In genomic region chr5:176550275-176550831, GRCh38 we compare ENCODE assay signal across 16 cellular contexts. TPM values are rescaled to one million over a fixed set of nuclear protein-coding genes. Genes with fewer than 3 reads are reported as not detected.
DNase-seq lines count a peak whose midpoint lies in the region; ATAC-seq, FAIRE-seq and TF ChIP-seq lines count a peak whose summit lies in the region.
"Had no signal": no experiment of that assay in that cellular context is flagged by ENCODE, and none has a peak within 500 bp of the region (broad histone marks: within the 10 kb centered on the region; RNA-seq: fewer than 3 reads in every experiment).

No MANE protein-coding gene starts in this region.

- CTCF ChIA-PET in activated CD8-positive, alpha-beta T cell treated with anti-CD3 and anti-CD28 coated beads for 36 hours (lab: Charles Lee), result interaction anchor here (1.0 to 1.5 kb wide), 2 partner anchors 8 to 103 kb away, joined by 3 to 4 read pairs; no protein-coding TSS in a partner anchor
- CTCF ChIA-PET in activated CD8-positive, alpha-beta T cell treated with anti-CD3 and anti-CD28 coated beads, Interleukin-2, amount 10 ng/mL, durations not matched to agents 7 days and 5 days (lab: Charles Lee), result interaction anchor here (1.5 kb wide), 1 partner anchor 133 kb away, joined by 4 read pairs; no protein-coding TSS in a partner anchor

- intact Hi-C loops in activated CD8-positive, alpha-beta T cell treated with anti-CD3 and anti-CD28 coated beads for 36 hours (cut with micrococcal nuclease), result no loop called here

- no peaks in the 10 kb centered on the region for H3K9me3 Mint-ChIP-seq in activated CD8-positive, alpha-beta T cell treated with anti-CD3 and anti-CD28 coated beads for 36 hours
- H3K9me3 Mint-ChIP-seq in activated CD8-positive, alpha-beta T cell treated with anti-CD3 and anti-CD28 coated beads, Interleukin-2, amount 10 ng/mL, durations not matched to agents 7 days and 5 days (ENCODE audit: insufficient read depth), result no peaks in the 10 kb centered on the region
- H3K9me3 Mint-ChIP-seq in central memory CD8-positive, alpha-beta T cell, result no peaks in the 10 kb centered on the region
- no peaks in the 10 kb centered on the region for H3K9me3 Mint-ChIP-seq in nephron progenitor cell

- no peaks in the 10 kb centered on the region for H3K27me3 Mint-ChIP-seq in activated CD8-positive, alpha-beta T cell treated with anti-CD3 and anti-CD28 coated beads for 36 hours
- H3K27me3 Mint-ChIP-seq in activated CD8-positive, alpha-beta T cell treated with anti-CD3 and anti-CD28 coated beads, Interleukin-2, amount 10 ng/mL, durations not matched to agents 7 days and 5 days (ENCODE audit: low read depth), result no peaks in the 10 kb centered on the region
- no peaks in the 10 kb centered on the region for H3K27me3 Mint-ChIP-seq in central memory CD8-positive, alpha-beta T cell
- peaks cover 4% of the 10 kb centered on the region for H3K27me3 Mint-ChIP-seq in nephron progenitor cell (ENCODE audit: low read depth, poor library complexity)

- peaks cover 0 to 2% of the 10 kb centered on the region in 2 donors for H3K36me3 ChIP-seq in small intestine (ENCODE audit: control insufficient read depth in 2 of 2, insufficient read depth in 2 of 2, low read length in 2 of 2)
- H3K36me3 ChIP-seq: tibial nerve had no signal

- 16 to 50% (median 18%) methylated on average over 14 to 16 of the region's 16 CpGs for WGBS in small intestine, 3 donors

- no peak for ATAC-seq in activated CD8-positive, alpha-beta T cell treated with anti-CD3 and anti-CD28 coated beads for 36 hours
- ATAC-seq in activated CD8-positive, alpha-beta T cell treated with anti-CD3 and anti-CD28 coated beads, Interleukin-2, amount 10 ng/mL, durations not matched to agents 7 days and 5 days, result no peak
- ATAC-seq in central memory CD8-positive, alpha-beta T cell (replicated peaks; ENCODE audit: extremely low read depth, poor library complexity, severe bottlenecking), result no peak
- no peak for ATAC-seq in GM19463 (IDR thresholded peaks at IDR 0.05; ENCODE audit: unreplicated experiment)

- peak overlapping the region in 1 of 2 donors; percentile 66 for H3K4me3 ChIP-seq in small intestine (ENCODE audit: low read depth in 1 of 2, low read length in 2 of 2)

- H3K4me3 Mint-ChIP-seq in activated CD8-positive, alpha-beta T cell treated with anti-CD3 and anti-CD28 coated beads for 36 hours, result peak overlapping the region; percentile 54
- no peak overlapping the region for H3K4me3 Mint-ChIP-seq in activated CD8-positive, alpha-beta T cell treated with anti-CD3 and anti-CD28 coated beads, Interleukin-2, amount 10 ng/mL, durations not matched to agents 7 days and 5 days
- peak overlapping the region; percentile 53 for H3K4me3 Mint-ChIP-seq in central memory CD8-positive, alpha-beta T cell
- no peak overlapping the region for H3K4me3 Mint-ChIP-seq in nephron progenitor cell

- no peak for FAIRE-seq in small intestine (lab: Jason Lieb, UNC)
- FAIRE-seq: frontal cortex, keratinocyte had no signal

- no peaks in the 10 kb centered on the region for H3K36me3 Mint-ChIP-seq in activated CD8-positive, alpha-beta T cell treated with anti-CD3 and anti-CD28 coated beads for 36 hours (ENCODE audit: low read depth)
- H3K36me3 Mint-ChIP-seq in activated CD8-positive, alpha-beta T cell treated with anti-CD3 and anti-CD28 coated beads, Interleukin-2, amount 10 ng/mL, durations not matched to agents 7 days and 5 days (ENCODE audit: low read depth), result peaks cover 8% of the 10 kb centered on the region
- peaks cover 3% of the 10 kb centered on the region for H3K36me3 Mint-ChIP-seq in central memory CD8-positive, alpha-beta T cell (ENCODE audit: insufficient read depth)
- H3K36me3 Mint-ChIP-seq in nephron progenitor cell (ENCODE audit: low read depth), result no peaks in the 10 kb centered on the region

- no peak for TF ChIP-seq CTCF in activated CD8-positive, alpha-beta T cell treated with anti-CD3 and anti-CD28 coated beads for 36 hours (IDR thresholded peaks at IDR 0.05)
- TF ChIP-seq CTCF in nephron progenitor cell (IDR thresholded peaks at IDR 0.05), result no peak

- peak overlapping the region; percentile 95 to 98 for H3K27ac ChIP-seq in small intestine (ENCODE audit: low read depth in 1 of 2, low read length in 1 of 2)

- no peaks in the 10 kb centered on the region for H3K9me3 ChIP-seq in small intestine (ENCODE audit: control insufficient read depth, low read depth)
- H3K9me3 ChIP-seq: tibial nerve had no signal

- H3K4me1 ChIP-seq in small intestine (ENCODE audit: control insufficient read depth in 2 of 2, insufficient read depth in 1 of 2, low read depth in 1 of 2, low read length in 1 of 2), result peaks cover 0 to 2% of the 10 kb centered on the region in 2 donors
- H3K4me1 ChIP-seq: tibial nerve had no signal

- POLR2A ChIA-PET in activated CD8-positive, alpha-beta T cell treated with anti-CD3 and anti-CD28 coated beads for 36 hours (lab: Charles Lee), result interaction anchor here (0.6 to 1.4 kb wide), 3 partner anchors 11 to 155 kb away, joined by 3 to 4 read pairs (median 3); no protein-coding TSS in a partner anchor
- POLR2A ChIA-PET in activated CD8-positive, alpha-beta T cell treated with anti-CD3 and anti-CD28 coated beads, Interleukin-2, amount 10 ng/mL, durations not matched to agents 7 days and 5 days (lab: Charles Lee), result interaction anchor here (0.6 to 1.5 kb wide), 4 partner anchors 8 to 134 kb away, joined by 3 to 4 read pairs (median 3); partner anchors contain the start of gene CLTB

- DNase-seq in activated CD8-positive, alpha-beta T cell treated with anti-CD3 and anti-CD28 coated beads for 36 hours, result no peak
- DNase-seq in activated CD8-positive, alpha-beta T cell treated with anti-CD3 and anti-CD28 coated beads, Interleukin-2, amount 10 ng/mL, durations not matched to agents 7 days and 5 days, result no peak
- DNase-seq in NOMO-1 (lab: John Stamatoyannopoulos, UW; ENCODE audit: unreplicated experiment in 2 of 2) (peak; percentile 50 to 56), small intestine (peak; percentile 57), nephron progenitor cell (no peak), SHP77 (lab: John Stamatoyannopoulos, UW) (no peak)
- no peak for DNase-seq in central memory CD8-positive, alpha-beta T cell (ENCODE audit: low spot score in 2 of 2)
- DNase-seq: amygdala, DMS79 treated with DMSO at 0.1 percent for 48 hours, NCI-H1105, NCI-H748 treated with DMSO at 0.1 percent for 48 hours had no signal

- H3K27me3 ChIP-seq in small intestine (ENCODE audit: control insufficient read depth in 2 of 2, insufficient read depth in 2 of 2, low read length in 2 of 2), result no peaks in the 10 kb centered on the region

- peaks cover 56% of the 10 kb centered on the region for H3K4me1 Mint-ChIP-seq in activated CD8-positive, alpha-beta T cell treated with anti-CD3 and anti-CD28 coated beads for 36 hours (ENCODE audit: low read depth)
- peaks cover 39% of the 10 kb centered on the region for H3K4me1 Mint-ChIP-seq in activated CD8-positive, alpha-beta T cell treated with anti-CD3 and anti-CD28 coated beads, Interleukin-2, amount 10 ng/mL, durations not matched to agents 7 days and 5 days (ENCODE audit: low read depth)
- peaks cover 36% of the 10 kb centered on the region for H3K4me1 Mint-ChIP-seq in central memory CD8-positive, alpha-beta T cell
- H3K4me1 Mint-ChIP-seq in nephron progenitor cell, result peaks cover 35% of the 10 kb centered on the region

- peak overlapping the region; percentile 38 for H3K27ac Mint-ChIP-seq in activated CD8-positive, alpha-beta T cell treated with anti-CD3 and anti-CD28 coated beads for 36 hours
- H3K27ac Mint-ChIP-seq in activated CD8-positive, alpha-beta T cell treated with anti-CD3 and anti-CD28 coated beads, Interleukin-2, amount 10 ng/mL, durations not matched to agents 7 days and 5 days, result no peak overlapping the region
- H3K27ac Mint-ChIP-seq in central memory CD8-positive, alpha-beta T cell (ENCODE audit: low read depth), result no peak overlapping the region
- H3K27ac Mint-ChIP-seq in nephron progenitor cell, result no peak overlapping the region

RNA-seq across cellular contexts. Expression of gene CDHR2, which starts 1.2 kb away (rescaled TPM):
- under 1 TPM; 0.23 to 0.47 TPM for total RNA-seq in activated CD8-positive, alpha-beta T cell treated with anti-CD3 and anti-CD28 coated beads for 36 hours
- total RNA-seq in activated CD8-positive, alpha-beta T cell treated with anti-CD3 and anti-CD28 coated beads, Interleukin-2, amount 10 ng/mL, durations not matched to agents 7 days and 5 days, result 1 to 10 TPM; 2.1 to 2.2 TPM
- 100 to 1,000 TPM in 2 of 3 donors, 10 to 100 TPM in 1; 50.1 to 545 (median 411) TPM for polyA plus RNA-seq in small intestine
- total RNA-seq: skeletal muscle tissue, tibial nerve had no signal
- polyA plus RNA-seq: keratinocyte had no signal

RNA-seq across cellular contexts. Expression of gene RNF44, which starts 13.2 kb away (rescaled TPM):
- 10 to 100 TPM; 55.3 to 62.7 TPM for total RNA-seq in activated CD8-positive, alpha-beta T cell treated with anti-CD3 and anti-CD28 coated beads for 36 hours
- total RNA-seq in activated CD8-positive, alpha-beta T cell treated with anti-CD3 and anti-CD28 coated beads, Interleukin-2, amount 10 ng/mL, durations not matched to agents 7 days and 5 days, result 10 to 100 TPM; 88.3 to 92.7 TPM
- polyA plus RNA-seq in small intestine, result 10 to 100 TPM; 13.5 to 27.0 (median 14.5) TPM

RNA-seq across cellular contexts. Expression of gene GPRIN1, which starts 59.6 kb away (rescaled TPM):
- total RNA-seq in activated CD8-positive, alpha-beta T cell treated with anti-CD3 and anti-CD28 coated beads for 36 hours, result 1 to 10 TPM; 1.6 to 2.0 TPM
- total RNA-seq in activated CD8-positive, alpha-beta T cell treated with anti-CD3 and anti-CD28 coated beads, Interleukin-2, amount 10 ng/mL, durations not matched to agents 7 days and 5 days, result 1 to 10 TPM; 1.9 to 2.5 TPM
- 1 to 10 TPM in 1 of 3 donors, under 1 TPM in 1, not detected in 1; 0.54 to 1.6 TPM for polyA plus RNA-seq in small intestine

Comparison
In these comparisons a context has a peak if more than half of its experiments do, and no peak if none do; other contexts are left out.
1. H3K4me3 Mint-ChIP-seq: peak in activated CD8-positive, alpha-beta T cell treated with anti-CD3 and anti-CD28 coated beads for 36 hours (single experiment) and central memory CD8-positive, alpha-beta T cell (single experiment); none in activated CD8-positive, alpha-beta T cell treated with anti-CD3 and anti-CD28 coated beads, Interleukin-2, amount 10 ng/mL, durations not matched to agents 7 days and 5 days (single experiment) and nephron progenitor cell (single experiment).
2. DNase-seq: peak in NOMO-1 (2 of 2) and small intestine (single experiment); none in activated CD8-positive, alpha-beta T cell treated with anti-CD3 and anti-CD28 coated beads for 36 hours (single experiment), activated CD8-positive, alpha-beta T cell treated with anti-CD3 and anti-CD28 coated beads, Interleukin-2, amount 10 ng/mL, durations not matched to agents 7 days and 5 days (single experiment), central memory CD8-positive, alpha-beta T cell (0 of 2), nephron progenitor cell (single experiment) and SHP77 (0 of 2).